7 cellular contexts compared by ENCODE assay signal in genomic region chr5:43041131-43041668, GRCh38. TPM values are rescaled to one million over a fixed set of nuclear protein-coding genes. Genes with fewer than 3 reads are reported as not detected.
DNase-seq lines count a peak whose midpoint lies in the region; ATAC-seq, FAIRE-seq and TF ChIP-seq lines count a peak whose summit lies in the region.

No MANE protein-coding gene starts in this region.

- H3K27me3 Mint-ChIP-seq in GM23338 (ENCODE audit: insufficient read depth, low read depth, poor library complexity) (peaks cover 92% of the 10 kb centered on the region), astrocyte (ENCODE audit: low read depth, unreplicated experiment) (peaks cover 40% of the 10 kb centered on the region)

- H3K4me3 ChIP-seq in GM23338 (peak overlapping the region; percentile 62), astrocyte (ENCODE audit: insufficient read depth, low read depth, low read length) (peak overlapping the region; percentile 74), iPS-18a (ENCODE audit: low read length) (peak overlapping the region; percentile 62)

- H4K20me1 ChIP-seq in GM23338 (replicated peaks; ENCODE audit: insufficient read depth) (peaks cover 45% of the 10 kb centered on the region), astrocyte (ENCODE audit: insufficient read depth, low read length) (peaks cover 12% of the 10 kb centered on the region)

- DNase-seq in GM23338 (ENCODE audit: low spot score) = no peak
- peak; percentile 89 for DNase-seq in NCI-H748 treated with DMSO at 0.1 percent for 48 hours (lab: John Stamatoyannopoulos, UW)
- no peak for DNase-seq in astrocyte (ENCODE audit: low read depth)
- peak; percentile 35 for DNase-seq in stimulated activated naive CD8-positive, alpha-beta T cell treated with anti-CD3 and anti-CD28 coated beads, Interleukin-15, Interleukin-2, amounts not matched to agents 100 U/mL and 50 U/mL, for 24 hours
- no peak for DNase-seq in middle frontal gyrus (ENCODE audit: extremely low spot score, low spot score)

- TF ChIP-seq CTCF in GM23338 (conservative IDR thresholded peaks at IDR 0.05; ENCODE audit: low read depth in 2 of 2) (no peak), astrocyte (IDR thresholded peaks at IDR 0.05; ENCODE audit: insufficient read depth, low read depth, low read length) (peak; percentile 1)

- H2AFZ ChIP-seq in GM23338 = peak overlapping the region; percentile 57
- H2AFZ ChIP-seq in astrocyte (ENCODE audit: low read depth, low read length) = peak overlapping the region; percentile 78

- no peak for FAIRE-seq in astrocyte (lab: Jason Lieb, UNC)

- H3K27ac Mint-ChIP-seq in GM23338 (no peak overlapping the region), astrocyte (ENCODE audit: unreplicated experiment) (peak overlapping the region; percentile 87)

- H3K9ac ChIP-seq in astrocyte (ENCODE audit: low read length) (peak overlapping the region; percentile 88), iPS-18a (ENCODE audit: low read length) (peak overlapping the region; percentile 46)

- ATAC-seq in GM23338 (no peak), GM21367 (IDR thresholded peaks at IDR 0.05; ENCODE audit: unreplicated experiment) (no peak)
- no peak for ATAC-seq in stimulated activated naive CD8-positive, alpha-beta T cell treated with anti-CD3 and anti-CD28 coated beads, Interleukin-15, Interleukin-2, amounts not matched to agents 100 U/mL and 50 U/mL, for 24 hours

- H3K9me3 Mint-ChIP-seq in GM23338 (peaks cover 5% of the 10 kb centered on the region; the same call in 2 of the 3 replicates), astrocyte (ENCODE audit: unreplicated experiment) (peaks cover 11% of the 10 kb centered on the region)

- H3K4me1 ChIP-seq in GM23338 (ENCODE audit: insufficient read depth) (peaks cover 45% of the 10 kb centered on the region), astrocyte (ENCODE audit: insufficient read depth, low read length) (peaks cover 27% of the 10 kb centered on the region), iPS-18a (ENCODE audit: control insufficient read depth, low read depth, low read length) (peaks cover 30% of the 10 kb centered on the region)

- H3K36me3 ChIP-seq in GM23338 (ENCODE audit: insufficient read depth) = no peaks in the 10 kb centered on the region; the same call in 1 of the 2 replicates
- no peaks in the 10 kb centered on the region for H3K36me3 ChIP-seq in astrocyte (ENCODE audit: insufficient read depth, low read length)
- no peaks in the 10 kb centered on the region for H3K36me3 ChIP-seq in iPS-18a (ENCODE audit: control insufficient read depth, low read depth, low read length)

- no peaks in the 10 kb centered on the region for H3K9me2 ChIP-seq in GM23338 (ENCODE audit: insufficient read depth)

- H3K79me2 ChIP-seq in GM23338 (replicated peaks; ENCODE audit: insufficient read depth) = no peaks in the 10 kb centered on the region
- H3K79me2 ChIP-seq in astrocyte (ENCODE audit: insufficient read depth, low read length) = peaks cover 74% of the 10 kb centered on the region

- H3K4me3 Mint-ChIP-seq in GM23338 = peak overlapping the region; percentile 64
- H3K4me3 Mint-ChIP-seq in astrocyte (ENCODE audit: unreplicated experiment) = peak overlapping the region; percentile 84

- H3K36me3 Mint-ChIP-seq in GM23338 (ENCODE audit: low read depth) (no peaks in the 10 kb centered on the region), astrocyte (ENCODE audit: low read depth, unreplicated experiment) (peaks cover 7% of the 10 kb centered on the region)

- H3K27me3 ChIP-seq in GM23338 (ENCODE audit: insufficient read depth) = peaks cover 96% of the 10 kb centered on the region
- H3K27me3 ChIP-seq in astrocyte (ENCODE audit: insufficient read depth, low read length) = no peaks in the 10 kb centered on the region
- peaks cover 95% of the 10 kb centered on the region for H3K27me3 ChIP-seq in iPS-18a (ENCODE audit: control insufficient read depth, insufficient read depth, low read length)

- peaks cover 50% of the 10 kb centered on the region for H3F3A ChIP-seq in GM23338 (replicated peaks; ENCODE audit: low read depth)

- H3K4me1 Mint-ChIP-seq in GM23338 = peaks cover 53% of the 10 kb centered on the region
- peaks cover 4% of the 10 kb centered on the region for H3K4me1 Mint-ChIP-seq in astrocyte (ENCODE audit: low read depth, unreplicated experiment)

- H3K4me2 ChIP-seq in GM23338 = peak overlapping the region; percentile 85
- H3K4me2 ChIP-seq in astrocyte (ENCODE audit: low read length) = peak overlapping the region; percentile 93

- H3K27ac ChIP-seq in GM23338 (ENCODE audit: low read depth) (no peak overlapping the region), astrocyte (ENCODE audit: low read depth, low read length) (peak overlapping the region; percentile 94), iPS-18a (ENCODE audit: low read length) (no peak overlapping the region)

- H3K9me3 ChIP-seq in astrocyte (ENCODE audit: insufficient read depth, low read depth, low read length) (no peaks in the 10 kb centered on the region), iPS-18a (ENCODE audit: control insufficient read depth, low read depth, low read length) (no peaks in the 10 kb centered on the region)

TF ChIP-seq in GM23338, 12 proteins besides CTCF, POLR2A, EP300 and RAD21:
- no peak for TF ChIP-seq ZNF114 (CRISPR knock-in tag; IDR thresholded peaks at IDR 0.05)
- TF ChIP-seq ZNF331 (CRISPR knock-in tag; IDR thresholded peaks at IDR 0.05; ENCODE audit: low read depth) = no peak
- TF ChIP-seq EZH2phosphoT487 (IDR thresholded peaks at IDR 0.05; ENCODE audit: unreplicated experiment) = no peak
- TF ChIP-seq STAT1 (IDR thresholded peaks at IDR 0.05; ENCODE audit: unreplicated experiment) = no peak
- TF ChIP-seq NANOG (IDR thresholded peaks at IDR 0.05; ENCODE audit: borderline replicate concordance) = no peak
- TF ChIP-seq ZNF462 (CRISPR knock-in tag; IDR thresholded peaks at IDR 0.05) = no peak
- no peak for TF ChIP-seq POLR2AphosphoS5 (IDR thresholded peaks at IDR 0.05; ENCODE audit: low read depth)

RNA-seq across cellular contexts. Expression of gene ANXA2R, which starts 1.1 kb away (rescaled TPM):
- total RNA-seq in GM23338 (2014; rRNA removed; shearing (Covaris generic)) = 0.21 TPM in 1 of 2 replicates, not detected in the other
- polyA plus RNA-seq in GM23338 (2016; fragmentation: Nextera tagmentation; extraction: Ambion mirVana) = not detected in 2 replicates
- 0.50 and 0.77 TPM in 2 replicates for total RNA-seq in astrocyte

Comparison
In these comparisons a context has a peak if more than half of its experiments do, and no peak if none do; other contexts are left out.
1. DNase-seq: peak in NCI-H748 treated with DMSO at 0.1 percent for 48 hours (single experiment) and stimulated activated naive CD8-positive, alpha-beta T cell treated with anti-CD3 and anti-CD28 coated beads, Interleukin-15, Interleukin-2, amounts not matched to agents 100 U/mL and 50 U/mL, for 24 hours (single experiment); none in GM23338 (single experiment), astrocyte (single experiment) and middle frontal gyrus (single experiment).
2. Peak in every context shown above with its lines, with median percentiles within 50 percentile points of each other: H3K4me3 ChIP-seq.